Comparison of ENCODE assay signal across 30 cellular contexts in the genomic region with DNA sequence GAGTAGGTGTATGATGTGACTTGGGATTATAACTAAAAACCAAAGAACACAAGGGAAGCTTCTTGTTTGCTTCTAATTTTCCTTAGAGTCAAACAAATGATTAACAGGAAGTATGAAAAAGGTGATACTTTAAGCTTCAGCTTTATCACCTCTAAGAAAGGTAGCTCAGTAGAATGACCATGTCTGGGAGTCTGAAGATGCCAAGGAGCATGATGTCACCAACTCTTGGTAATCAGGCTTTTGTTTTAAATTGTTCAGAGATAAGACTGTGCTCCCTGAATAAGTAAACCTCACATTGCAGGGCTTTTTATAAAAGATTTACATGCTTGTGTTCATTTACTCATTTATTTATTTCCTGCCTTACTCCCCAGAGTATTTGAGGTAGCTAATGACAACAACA.
A peak's percentile ranks its signal among the peaks of the same experiment; 100 is the strongest.
DNase-seq lines count a peak whose midpoint lies in the region; ATAC-seq and TF ChIP-seq lines count a peak whose summit lies in the region.
"Had no signal": no experiment of that assay in that cellular context is flagged by ENCODE, and none has a peak within 500 bp of the region (broad histone marks: within the 10 kb centered on the region; RNA-seq: fewer than 3 reads in every experiment).

No MANE protein-coding gene starts in this region.

- CTCF ChIA-PET in PC-3 (lab: Charles Lee): interaction anchor here (0.9 kb wide), 1 partner anchor 168 kb away, joined by 4 read pairs; no protein-coding TSS in a partner anchor

- H3F3A ChIP-seq in PC-3 (ENCODE audit: low read length, unreplicated experiment): no peaks in the 10 kb centered on the region

- TF ChIP-seq CTCF in PC-3 (conservative IDR thresholded peaks at IDR 0.05; ENCODE audit: low read depth, low read length) (no peak), epithelial cell of esophagus (IDR thresholded peaks at IDR 0.05; ENCODE audit: insufficient read depth, low read depth, low read length, missing control alignments) (no peak), heart right ventricle (IDR thresholded peaks at IDR 0.05) (no peak)

- intact Hi-C loops in PC-3 (cut with micrococcal nuclease) (loop anchor here (5.0 kb wide), 1 partner anchor 275 kb away; no protein-coding TSS in a partner anchor), left colon (cut with DNase I, micrococcal nuclease) (no loop called here), heart right ventricle (cut with DNase I) (no loop called here)

- no peaks in the 10 kb centered on the region for H3K79me2 ChIP-seq in PC-3 (ENCODE audit: low read length)

- H3K27ac ChIP-seq in PC-3 (ENCODE audit: low read length) (no peak overlapping the region), heart right ventricle (no peak overlapping the region)
- H3K27ac ChIP-seq: cardiac muscle cell, pancreas, SK-N-MC, stomach, tibial artery, VCaP had no signal

- H3K36me3 ChIP-seq in PC-3 (ENCODE audit: low read depth, low read length): no peaks in the 10 kb centered on the region
- peaks cover 0 to 3% (median 0%) of the 10 kb centered on the region in 9 donors for H3K36me3 ChIP-seq in heart right ventricle
- H3K36me3 ChIP-seq: cardiac muscle cell, pancreas, stomach, tibial artery had no signal

- H3K9ac ChIP-seq in PC-3 (ENCODE audit: low read length): no peak overlapping the region

- H3K9me3 ChIP-seq in PC-3 (ENCODE audit: low read length) (no peaks in the 10 kb centered on the region), heart right ventricle (no peaks in the 10 kb centered on the region)
- H3K9me3 ChIP-seq: mucosa of descending colon, pancreas, stomach, tibial artery had no signal

- no peak overlapping the region for H3K4me2 ChIP-seq in PC-3 (ENCODE audit: low read length)

- H4K20me1 ChIP-seq in PC-3 (ENCODE audit: low read length): no peaks in the 10 kb centered on the region; the same call in 1 of the 2 replicates

- no peaks in the 10 kb centered on the region for H3K9me2 ChIP-seq in PC-3 (replicated peaks; ENCODE audit: low read length)

- peak; percentile 40; the same call in 1 of the 2 replicates for ATAC-seq in PC-3
- ATAC-seq in left colon: peak; percentile 26
- no peak for ATAC-seq in GM21360 (IDR thresholded peaks at IDR 0.05; ENCODE audit: unreplicated experiment)
- ATAC-seq in heart right ventricle: no peak
- ATAC-seq: activated CD8-positive, alpha-beta memory T cell treated with anti-CD3 and anti-CD28 coated beads, Interleukin-2, amount 10 ng/mL, durations not matched to agents 7 days and 5 days; activated T-cell treated with anti-CD3 and anti-CD28 coated beads, Interleukin-2, amount 50 U/mL, for 72 hours; CD8-positive, alpha-beta T cell; left ventricle myocardium superior; mucosa of descending colon; right cardiac atrium had no signal

- no peaks in the 10 kb centered on the region for H3K4me1 ChIP-seq in PC-3 (ENCODE audit: insufficient read depth, low read length)
- peaks cover 0 to 3% (median 0%) of the 10 kb centered on the region in 9 donors for H3K4me1 ChIP-seq in heart right ventricle
- H3K4me1 ChIP-seq: pancreas, tibial artery had no signal

- H3K4me3 ChIP-seq in PC-3 (ENCODE audit: low read length): no peak overlapping the region
- H3K4me3 ChIP-seq in epithelial cell of esophagus (ENCODE audit: low read length): no peak overlapping the region
- no peak overlapping the region for H3K4me3 ChIP-seq in heart right ventricle
- H3K4me3 ChIP-seq: cardiac muscle cell, mucosa of descending colon, pancreas, SK-N-MC, stomach, tibial artery had no signal

- DNase-seq in COLO829 (ENCODE audit: low spot score) (peak; percentile 1), PC-3 (no peak), epithelial cell of esophagus (ENCODE audit: low read depth) (peak; percentile 61), left colon (no peak), NCI-H2227 treated with DMSO at 0.1 percent for 48 hours (lab: John Stamatoyannopoulos, UW) (no peak), heart right ventricle (no peak)
- DNase-seq in stimulated activated CD4-positive, alpha-beta T cell treated with anti-CD3 and anti-CD28 coated beads, Interleukin-4, amount 100 ng/mL, for 4 hours: no peak
- DNase-seq: activated CD4-positive, alpha-beta T cell treated with anti-CD3 and anti-CD28 coated beads, Interleukin-2, amount 50 U/mL, for 1 hour; activated CD8-positive, alpha-beta memory T cell treated with anti-CD3 and anti-CD28 coated beads, Interleukin-2, amount 10 ng/mL, durations not matched to agents 7 days and 5 days; activated naive CD4-positive, alpha-beta T cell treated with Interleukin-2 at 50 U/mL for 16 hours; activated T-cell treated with anti-CD3 and anti-CD28 coated beads, Interleukin-2, amount 50 U/mL, for 72 hours; amniotic stem cell; CD8-positive, alpha-beta T cell; GDM1; head of caudate nucleus; left ventricle myocardium superior; mucosa of descending colon; NCI-H2171 treated with DMSO at 0.1 percent for 48 hours; NCI-H526; nephron progenitor cell; pancreas; right cardiac atrium; RPMI8226; stomach; T-helper 2 cell; tibial artery had no signal

- POLR2A ChIA-PET in PC-3 (lab: Charles Lee; ENCODE audit: unreplicated experiment): interaction anchor here (0.6 kb wide), 1 partner anchor 185 kb away, joined by 3 read pairs; no protein-coding TSS in a partner anchor

- H2AFZ ChIP-seq in PC-3 (ENCODE audit: low read length): no peak overlapping the region

- no TSS peak for BruUV-seq in PC-3 (replicated peaks; lab: Mats Ljungman, UMichigan)

- H3K27me3 ChIP-seq in PC-3 (ENCODE audit: low read length) (no peaks in the 10 kb centered on the region), heart right ventricle (no peaks in the 10 kb centered on the region)
- H3K27me3 ChIP-seq: cardiac muscle cell, pancreas, stomach, tibial artery had no signal

Comparison
In these comparisons a context has a peak if more than half of its experiments do, and no peak if none do; other contexts are left out.
1. DNase-seq: peak in COLO829 (single experiment) and epithelial cell of esophagus (single experiment); none in PC-3 (single experiment), left colon (0 of 2), NCI-H2227 treated with DMSO at 0.1 percent for 48 hours (single experiment), stimulated activated CD4-positive, alpha-beta T cell treated with anti-CD3 and anti-CD28 coated beads, Interleukin-4, amount 100 ng/mL, for 4 hours (0 of 2) and heart right ventricle (0 of 2).
2. ATAC-seq: peak in PC-3 (single experiment) and left colon (single experiment); none in GM21360 (single experiment) and heart right ventricle (0 of 8).